In the genomic region with DNA sequence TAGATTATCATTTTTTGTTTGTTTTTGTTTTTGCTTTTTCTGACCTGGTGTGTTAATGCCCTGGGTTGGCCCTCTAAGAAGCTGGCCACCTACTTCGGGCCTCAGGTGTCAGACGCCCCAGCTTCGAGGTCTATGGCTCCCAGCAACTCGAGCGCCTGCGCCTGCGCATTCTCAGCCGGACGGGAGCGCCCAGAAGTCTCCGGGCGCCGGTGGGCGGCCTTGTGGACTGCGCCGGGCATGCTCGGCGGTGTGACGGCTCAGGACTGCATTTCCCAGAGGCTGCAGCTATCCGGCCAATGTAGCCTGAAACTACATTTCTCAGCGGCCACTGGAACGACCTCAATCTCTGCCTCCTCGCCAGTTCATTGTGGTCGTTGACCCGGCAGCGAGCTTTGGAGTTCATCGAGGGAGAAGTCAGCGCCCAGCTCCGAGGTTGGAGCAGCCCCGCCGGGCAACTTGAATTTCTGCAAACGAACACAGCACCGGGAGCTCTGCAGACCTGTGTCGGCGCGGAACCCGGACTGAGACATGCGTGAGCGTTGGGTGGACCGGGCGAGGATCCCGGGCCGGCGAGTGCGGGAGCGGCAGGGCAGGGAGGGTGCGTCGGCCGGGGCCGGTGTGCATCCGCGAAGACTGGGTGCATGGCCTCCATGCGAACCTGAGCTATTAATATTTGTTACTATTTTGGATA, we compare ENCODE assay signal across 8 cellular contexts. TPM values are rescaled to one million over a fixed set of nuclear protein-coding genes. Genes with fewer than 3 reads are reported as not detected.
DNase-seq lines count a peak whose midpoint lies in the region; ATAC-seq and TF ChIP-seq lines count a peak whose summit lies in the region.

A gene (plus strand): TSS at position 219 of the 691 bp plus-strand sequence. CDS start 3,045 bp downstream, outside the sequence.

- H3K79me2 ChIP-seq in mesendoderm (ENCODE audit: control insufficient read depth, insufficient read depth, low read length) = no peaks in the 10 kb centered on the region

- peak within 1 kb of the TSS; percentile 70 for H3K27ac ChIP-seq in AG04450 (ENCODE audit: low read depth, low read length)
- H3K27ac ChIP-seq in endodermal cell (ENCODE audit: low read depth, low read length) = peak within 1 kb of the TSS; percentile 81
- H3K27ac ChIP-seq in mesendoderm (ENCODE audit: low read depth, low read length) = peak within 1 kb of the TSS; percentile 29

- H3K4ac ChIP-seq in mesendoderm (ENCODE audit: low read depth, low read length) = no peak within 1 kb of the TSS

- H4K8ac ChIP-seq in mesendoderm (ENCODE audit: low read depth, low read length) = no peak within 1 kb of the TSS

- H3K9me3 ChIP-seq in AG04450 (ENCODE audit: control insufficient read depth, insufficient read depth, low read length) = peaks cover 4% of the 10 kb centered on the region; the same call in 1 of the 2 replicates
- peaks cover 23% of the 10 kb centered on the region for H3K9me3 ChIP-seq in endodermal cell (ENCODE audit: control insufficient read depth, low read length)

- H3K4me3 ChIP-seq in AG04450 (ENCODE audit: low read depth, low read length) (peak within 1 kb of the TSS; percentile 82), endodermal cell (ENCODE audit: low read length) (peak within 1 kb of the TSS; percentile 97), mesendoderm (ENCODE audit: low read length) (peak within 1 kb of the TSS; percentile 66)

- WGBS in endodermal cell (ENCODE audit: insufficient coverage in 1 of 2, insufficient read length in 1 of 2), 2 experiments = 1% methylated on average over 39 to 53 of the region's 53 CpGs
- no CpG with 5 or more reads among the region's 53 CpGs for WGBS in mesendoderm (ENCODE audit: extremely low coverage, insufficient coverage, low lambda C conversion rate)

- H3K79me1 ChIP-seq in mesendoderm (ENCODE audit: low read length) = no peaks in the 10 kb centered on the region

- H3K4me3 Mint-ChIP-seq in activated CD8-positive, alpha-beta memory T cell treated with anti-CD3 and anti-CD28 coated beads, Interleukin-2, amount 10 ng/mL, durations not matched to agents 7 days and 5 days = peak within 1 kb of the TSS; percentile 86
- H3K4me3 Mint-ChIP-seq in endodermal cell = peak within 1 kb of the TSS; percentile 92

- peak; percentile 79 for ATAC-seq in GM18873 (IDR thresholded peaks at IDR 0.05; ENCODE audit: low FRiP score, unreplicated experiment)
- ATAC-seq in HG03139 (IDR thresholded peaks at IDR 0.05; ENCODE audit: unreplicated experiment) = peak; percentile 98
- peak; percentile 99 for ATAC-seq in activated CD8-positive, alpha-beta memory T cell treated with anti-CD3 and anti-CD28 coated beads, Interleukin-2, amount 10 ng/mL, durations not matched to agents 7 days and 5 days

- H3K36me3 ChIP-seq in endodermal cell (ENCODE audit: control insufficient read depth, insufficient read depth, low read length) = peaks cover 15% of the 10 kb centered on the region
- no peaks in the 10 kb centered on the region for H3K36me3 ChIP-seq in mesendoderm (ENCODE audit: control insufficient read depth, insufficient read depth, low read length)

- H3K18ac ChIP-seq in mesendoderm (ENCODE audit: low read length) = peak within 1 kb of the TSS; percentile 35

- H3K23ac ChIP-seq in mesendoderm (ENCODE audit: low read length) = no peak within 1 kb of the TSS

- no peak for TF ChIP-seq CTCF in AG04450 (IDR thresholded peaks at IDR 0.05; ENCODE audit: low read depth, low read length)
- no peak for TF ChIP-seq CTCF in endodermal cell (conservative IDR thresholded peaks at IDR 0.05)

- no peak within 1 kb of the TSS for H2BK5ac ChIP-seq in mesendoderm (ENCODE audit: low read length)

- H4K5ac ChIP-seq in mesendoderm (ENCODE audit: low read length) = no peak within 1 kb of the TSS

- no peak within 1 kb of the TSS for H2BK120ac ChIP-seq in mesendoderm (ENCODE audit: low read depth, low read length)

- no peaks in the 10 kb centered on the region for H3K9me3 Mint-ChIP-seq in activated CD8-positive, alpha-beta memory T cell treated with anti-CD3 and anti-CD28 coated beads, Interleukin-2, amount 10 ng/mL, durations not matched to agents 7 days and 5 days (ENCODE audit: low read depth)
- H3K9me3 Mint-ChIP-seq in endodermal cell = peaks cover 14% of the 10 kb centered on the region

- H3K27me3 ChIP-seq in AG04450 (ENCODE audit: control insufficient read depth, insufficient read depth, low read length) (no peaks in the 10 kb centered on the region), endodermal cell (ENCODE audit: control insufficient read depth, insufficient read depth, low read length, poor library complexity, severe bottlenecking) (no peaks in the 10 kb centered on the region), mesendoderm (ENCODE audit: insufficient read depth, low read length, poor library complexity) (peaks cover 2% of the 10 kb centered on the region)

- peak within 1 kb of the TSS; percentile 89 for H3K56ac ChIP-seq in mesendoderm (ENCODE audit: low read length)

- POLR2A ChIA-PET in AG04450 (lab: Yijun Ruan, JAX) = interaction anchor here (0.6 to 1.4 kb wide), 4 partner anchors 36 to 1045 kb away, joined by 3 to 10 read pairs (median 5); a partner anchor contains a TSS

- no peaks in the 10 kb centered on the region for H3K4me1 ChIP-seq in endodermal cell (ENCODE audit: control insufficient read depth, insufficient read depth, low read length)
- no peaks in the 10 kb centered on the region for H3K4me1 ChIP-seq in mesendoderm (ENCODE audit: control insufficient read depth, low read depth, low read length)

- H3K4me2 ChIP-seq in mesendoderm (ENCODE audit: low read length) = peak within 1 kb of the TSS; percentile 66

- peak within 1 kb of the TSS; percentile 73 for H3K9ac ChIP-seq in endodermal cell (ENCODE audit: extremely low read depth, low read length, poor library complexity, severe bottlenecking)
- H3K9ac ChIP-seq in mesendoderm (ENCODE audit: low read length) = peak within 1 kb of the TSS; percentile 79

- CTCF ChIA-PET in AG04450 (lab: Charles Lee) = interaction anchor here (0.6 kb wide), 1 partner anchor 568 kb away, joined by 3 read pairs; no protein-coding TSS in a partner anchor
- CTCF ChIA-PET in activated CD8-positive, alpha-beta memory T cell treated with anti-CD3 and anti-CD28 coated beads, Interleukin-2, amount 10 ng/mL, durations not matched to agents 7 days and 5 days (lab: Charles Lee) = interaction anchor here (1.0 to 1.5 kb wide), 5 partner anchors 9 to 88 kb away, joined by 3 to 4 read pairs (median 4); no protein-coding TSS in a partner anchor

- no peaks in the 10 kb centered on the region for H3K27me3 Mint-ChIP-seq in activated CD8-positive, alpha-beta memory T cell treated with anti-CD3 and anti-CD28 coated beads, Interleukin-2, amount 10 ng/mL, durations not matched to agents 7 days and 5 days
- peaks cover 16% of the 10 kb centered on the region for H3K27me3 Mint-ChIP-seq in endodermal cell (ENCODE audit: insufficient read depth)

- DNase-seq in AG04450 (ENCODE audit: low read depth, low spot score) (peak; percentile 78), NCI-H748 (lab: John Stamatoyannopoulos, UW; ENCODE audit: unreplicated experiment) (peak; percentile 91), endodermal cell (peak; percentile 96), mesendoderm (peak; percentile 96)
- DNase-seq in activated CD8-positive, alpha-beta memory T cell treated with anti-CD3 and anti-CD28 coated beads, Interleukin-2, amount 10 ng/mL, durations not matched to agents 7 days and 5 days = peak; percentile 86
- peak; percentile 66 for DNase-seq in stimulated activated CD8-positive, alpha-beta memory T cell treated with anti-CD3 and anti-CD28 coated beads, Interleukin-12 subunit alpha, Interleukin-12 subunit beta, amount 100 ng/mL, for 4 hours (ENCODE audit: low read depth)

- H3K4me1 Mint-ChIP-seq in activated CD8-positive, alpha-beta memory T cell treated with anti-CD3 and anti-CD28 coated beads, Interleukin-2, amount 10 ng/mL, durations not matched to agents 7 days and 5 days = peaks cover 12% of the 10 kb centered on the region
- peaks cover 5% of the 10 kb centered on the region for H3K4me1 Mint-ChIP-seq in endodermal cell

- no peak within 1 kb of the TSS for H2AK5ac ChIP-seq in mesendoderm (ENCODE audit: low read length)

- H3K27ac Mint-ChIP-seq in activated CD8-positive, alpha-beta memory T cell treated with anti-CD3 and anti-CD28 coated beads, Interleukin-2, amount 10 ng/mL, durations not matched to agents 7 days and 5 days = peak within 1 kb of the TSS; percentile 76
- H3K27ac Mint-ChIP-seq in endodermal cell = peak within 1 kb of the TSS; percentile 95

- H3K36me3 Mint-ChIP-seq in activated CD8-positive, alpha-beta memory T cell treated with anti-CD3 and anti-CD28 coated beads, Interleukin-2, amount 10 ng/mL, durations not matched to agents 7 days and 5 days = peaks cover 20% of the 10 kb centered on the region
- peaks cover 26% of the 10 kb centered on the region for H3K36me3 Mint-ChIP-seq in endodermal cell (ENCODE audit: low read depth)

- H2BK15ac ChIP-seq in mesendoderm (replicated peaks; ENCODE audit: low read depth) = no peak within 1 kb of the TSS

RNA-seq across cellular contexts. Expression of the gene that starts here (rescaled TPM):
- polyA plus RNA-seq in AG04450 (2011; rRNA removed) = 2.1 and 3.1 TPM in 2 replicates
- polyA minus RNA-seq in AG04450 (2011; rRNA and poly(A)+ RNA removed) = 3.0 and 4.3 TPM in 2 replicates
- total RNA-seq in activated CD8-positive, alpha-beta memory T cell treated with anti-CD3 and anti-CD28 coated beads, Interleukin-2, amount 10 ng/mL, durations not matched to agents 7 days and 5 days = 1 to 10 TPM; 2.7 TPM
- total RNA-seq in endodermal cell = 1 to 10 TPM; 4.6 to 6.8 TPM
- 5.4 TPM for polyA plus RNA-seq in endodermal cell (2013, experiment 1 of 2)
- 5.2 TPM for polyA plus RNA-seq in endodermal cell (2013, experiment 2 of 2)
- polyA plus RNA-seq in mesendoderm (2013, experiment 1 of 2) = 3.2 TPM
- polyA plus RNA-seq in mesendoderm (2013, experiment 2 of 2) = 3.3 TPM

Comparison
In these comparisons a context has a peak if more than half of its experiments do, and no peak if none do; other contexts are left out.
1. Peak in every context shown above with its lines: DNase-seq, ATAC-seq, H3K4me3 ChIP-seq and H3K27ac ChIP-seq.
2. H3K27ac ChIP-seq: peak in every context shown above with its lines; median percentile 81 in endodermal cell; 70 in AG04450; 29 in mesendoderm.